Comparison of ENCODE assay signal across 19 cellular contexts in the genomic region with DNA sequence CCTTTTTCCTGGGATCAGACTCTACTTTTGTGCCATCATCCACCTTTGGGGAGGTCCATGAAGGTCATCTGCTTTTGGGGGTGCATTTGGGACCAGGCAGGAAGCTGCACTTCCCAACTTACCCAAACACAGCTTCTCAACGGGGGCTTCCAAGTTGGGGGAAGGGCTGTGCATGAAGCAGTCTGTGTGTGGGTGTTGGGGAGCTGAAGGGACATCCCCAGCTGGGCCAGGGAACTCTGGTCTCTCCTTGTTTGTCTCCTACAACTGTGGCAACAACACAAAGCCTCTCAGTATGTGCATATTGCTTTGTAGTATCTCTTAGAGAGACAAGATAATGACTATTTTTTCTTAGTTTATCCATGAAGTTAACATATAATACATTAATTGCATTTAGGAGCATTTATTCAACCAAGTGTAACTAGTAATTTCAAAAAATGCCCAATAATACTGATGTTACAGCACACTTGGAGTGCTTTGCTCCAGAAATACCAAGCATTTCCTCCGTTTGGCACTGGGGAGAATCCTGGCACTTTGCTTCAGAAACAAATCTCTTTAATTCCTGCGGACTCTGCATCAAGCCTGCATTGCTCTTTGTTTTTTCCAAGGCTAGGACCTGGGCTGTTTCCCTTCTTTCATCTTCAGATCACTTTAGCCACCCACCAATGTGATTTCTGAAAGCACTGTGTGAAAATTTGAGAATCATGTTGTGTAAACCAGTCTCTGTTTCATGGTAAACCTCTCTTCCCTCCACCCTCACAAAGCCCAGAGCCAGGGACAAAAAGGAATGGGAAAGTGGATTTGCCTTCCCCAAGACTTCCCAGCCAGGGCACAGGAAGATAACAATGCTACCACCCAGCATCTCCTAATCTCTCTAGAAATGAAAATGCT.
DNase-seq lines count a peak whose midpoint lies in the region; ATAC-seq and TF ChIP-seq lines count a peak whose summit lies in the region.
"Had no signal": no experiment of that assay in that cellular context is flagged by ENCODE, and none has a peak within 500 bp of the region (broad histone marks: within the 10 kb centered on the region; RNA-seq: fewer than 3 reads in every experiment).

No MANE protein-coding gene starts in this region.

- H3K36me3 ChIP-seq in OCI-LY3 (replicated peaks; ENCODE audit: low read depth, low read length) (no peaks in the 10 kb centered on the region), smooth muscle cell (ENCODE audit: low read depth) (no peaks in the 10 kb centered on the region)
- H3K36me3 ChIP-seq: left lung, uterus had no signal

- peak overlapping the region; percentile 34 for H3K27ac Mint-ChIP-seq in activated CD4-positive, alpha-beta T cell treated with anti-CD3 and anti-CD28 coated beads, Interleukin-2, amount 10 ng/mL, durations not matched to agents 24 days and 14 days
- peak overlapping the region; percentile 17 for H3K27ac Mint-ChIP-seq in glutamatergic neuron (ENCODE audit: unreplicated experiment)
- no peak overlapping the region for H3K27ac Mint-ChIP-seq in activated CD8-positive, alpha-beta memory T cell treated with anti-CD3 and anti-CD28 coated beads, Interleukin-2, amount 10 ng/mL, durations not matched to agents 7 days and 5 days
- H3K27ac Mint-ChIP-seq: naive thymus-derived CD8-positive, alpha-beta T cell had no signal

- H3F3A ChIP-seq in smooth muscle cell (ENCODE audit: low read depth) = peaks cover 7% of the 10 kb centered on the region

- H3K4me3 Mint-ChIP-seq in activated CD4-positive, alpha-beta T cell treated with anti-CD3 and anti-CD28 coated beads, Interleukin-2, amount 10 ng/mL, durations not matched to agents 24 days and 14 days = no peak overlapping the region
- no peak overlapping the region for H3K4me3 Mint-ChIP-seq in glutamatergic neuron (ENCODE audit: unreplicated experiment)
- no peak overlapping the region for H3K4me3 Mint-ChIP-seq in activated CD8-positive, alpha-beta memory T cell treated with anti-CD3 and anti-CD28 coated beads, Interleukin-2, amount 10 ng/mL, durations not matched to agents 7 days and 5 days
- H3K4me3 Mint-ChIP-seq: central memory CD8-positive, alpha-beta T cell; naive thymus-derived CD8-positive, alpha-beta T cell had no signal

- H3K4me2 ChIP-seq in OCI-LY3 (ENCODE audit: low read length) = peak overlapping the region; percentile 74
- peak overlapping the region; percentile 31 for H3K4me2 ChIP-seq in smooth muscle cell

- no peak for DNase-seq in activated CD4-positive, alpha-beta T cell treated with anti-CD3 and anti-CD28 coated beads, Interleukin-2, amount 10 ng/mL, durations not matched to agents 24 days and 14 days
- no peak for DNase-seq in activated CD4-positive, alpha-beta T cell treated with anti-CD3 and anti-CD28 coated beads, Interleukin-2, amount 50 U/mL, for 48 hours
- DNase-seq in glutamatergic neuron = no peak
- DNase-seq in smooth muscle cell (lab: John Stamatoyannopoulos, UW; ENCODE audit: unreplicated experiment) = no peak
- DNase-seq in AG08396 (ENCODE audit: low spot score) = no peak
- DNase-seq in RPMI8226 = no peak
- no peak for DNase-seq in activated CD8-positive, alpha-beta memory T cell treated with anti-CD3 and anti-CD28 coated beads, Interleukin-2, amount 10 ng/mL, durations not matched to agents 7 days and 5 days
- DNase-seq: ACHN; activated CD8-positive, alpha-beta memory T cell treated with anti-CD3 and anti-CD28 coated beads, Interleukin-2, amount 50 U/mL, for 4 hours; left lung; naive thymus-derived CD8-positive, alpha-beta T cell; NCI-H1417 treated with DMSO at 0.1 percent for 48 hours; OCI-M1; stimulated activated CD4-positive, alpha-beta T cell treated with anti-CD3 and anti-CD28 coated beads, Interleukin-1b, Interleukin-23, amount 100 ng/mL, for 48 hours; uterus had no signal

- no peaks in the 10 kb centered on the region for H3K27me3 Mint-ChIP-seq in activated CD4-positive, alpha-beta T cell treated with anti-CD3 and anti-CD28 coated beads, Interleukin-2, amount 10 ng/mL, durations not matched to agents 24 days and 14 days
- peaks cover 6% of the 10 kb centered on the region for H3K27me3 Mint-ChIP-seq in glutamatergic neuron (ENCODE audit: unreplicated experiment)
- peaks cover 13% of the 10 kb centered on the region for H3K27me3 Mint-ChIP-seq in activated CD8-positive, alpha-beta memory T cell treated with anti-CD3 and anti-CD28 coated beads, Interleukin-2, amount 10 ng/mL, durations not matched to agents 7 days and 5 days

- H3K36me3 Mint-ChIP-seq in activated CD4-positive, alpha-beta T cell treated with anti-CD3 and anti-CD28 coated beads, Interleukin-2, amount 10 ng/mL, durations not matched to agents 24 days and 14 days (ENCODE audit: low read depth) = no peaks in the 10 kb centered on the region
- H3K36me3 Mint-ChIP-seq in glutamatergic neuron (ENCODE audit: unreplicated experiment) = peaks cover 6% of the 10 kb centered on the region
- no peaks in the 10 kb centered on the region for H3K36me3 Mint-ChIP-seq in activated CD8-positive, alpha-beta memory T cell treated with anti-CD3 and anti-CD28 coated beads, Interleukin-2, amount 10 ng/mL, durations not matched to agents 7 days and 5 days

- H3K4me1 Mint-ChIP-seq in activated CD4-positive, alpha-beta T cell treated with anti-CD3 and anti-CD28 coated beads, Interleukin-2, amount 10 ng/mL, durations not matched to agents 24 days and 14 days = peaks cover 5% of the 10 kb centered on the region
- peaks cover 8% of the 10 kb centered on the region for H3K4me1 Mint-ChIP-seq in glutamatergic neuron (ENCODE audit: low read depth, unreplicated experiment)
- peaks cover 5% of the 10 kb centered on the region for H3K4me1 Mint-ChIP-seq in activated CD8-positive, alpha-beta memory T cell treated with anti-CD3 and anti-CD28 coated beads, Interleukin-2, amount 10 ng/mL, durations not matched to agents 7 days and 5 days
- H3K4me1 Mint-ChIP-seq: central memory CD8-positive, alpha-beta T cell; naive thymus-derived CD8-positive, alpha-beta T cell had no signal

- H3K9ac ChIP-seq in OCI-LY3 (ENCODE audit: low read length) (no peak overlapping the region; the same call in 1 of the 2 replicates), smooth muscle cell (ENCODE audit: low read depth) (no peak overlapping the region)

- WGBS in smooth muscle cell (ENCODE audit: low lambda C conversion rate) = 48% methylated on average over 3 of the region's 3 CpGs

- H3K9me3 ChIP-seq in OCI-LY3 (ENCODE audit: insufficient read depth, low read length) (no peaks in the 10 kb centered on the region), smooth muscle cell (replicated peaks; ENCODE audit: low read depth) (no peaks in the 10 kb centered on the region)
- H3K9me3 ChIP-seq: uterus had no signal

- CTCF ChIA-PET in activated CD8-positive, alpha-beta memory T cell treated with anti-CD3 and anti-CD28 coated beads, Interleukin-2, amount 10 ng/mL, durations not matched to agents 7 days and 5 days (lab: Charles Lee) = no interaction called here

- no peak for TF ChIP-seq CTCF in OCI-LY3 (IDR thresholded peaks at IDR 0.05; ENCODE audit: low read depth, low read length)
- TF ChIP-seq CTCF in glutamatergic neuron (IDR thresholded peaks at IDR 0.05; ENCODE audit: partially characterized antibody, unreplicated experiment) = no peak
- TF ChIP-seq CTCF in smooth muscle cell (IDR thresholded peaks at IDR 0.05; ENCODE audit: borderline replicate concordance, insufficient read depth, poor library complexity, severe bottlenecking) = no peak

- H3K4me1 ChIP-seq in OCI-LY3 (ENCODE audit: low read length) = peaks cover 50% of the 10 kb centered on the region
- H3K4me1 ChIP-seq in smooth muscle cell (ENCODE audit: low read depth) = peaks cover 21% of the 10 kb centered on the region
- H3K4me1 ChIP-seq: left lung, uterus had no signal

- H3K27me3 ChIP-seq in OCI-LY3 (ENCODE audit: low read depth, low read length) = no peaks in the 10 kb centered on the region
- no peaks in the 10 kb centered on the region for H3K27me3 ChIP-seq in smooth muscle cell (ENCODE audit: low read depth)
- H3K27me3 ChIP-seq: left lung, uterus had no signal

- no peak for ATAC-seq in activated CD8-positive, alpha-beta memory T cell treated with anti-CD3 and anti-CD28 coated beads, Interleukin-2, amount 10 ng/mL, durations not matched to agents 7 days and 5 days
- ATAC-seq: K562; left lung; naive thymus-derived CD8-positive, alpha-beta T cell had no signal

- peak overlapping the region; percentile 4; the same call in 1 of the 2 replicates for H3K4me3 ChIP-seq in OCI-LY3 (ENCODE audit: low read length)
- no peak overlapping the region for H3K4me3 ChIP-seq in smooth muscle cell
- H3K4me3 ChIP-seq: K562, left lung, uterus had no signal

- intact Hi-C loops in activated CD4-positive, alpha-beta T cell treated with anti-CD3 and anti-CD28 coated beads, Interleukin-2, amount 10 ng/mL, durations not matched to agents 24 days and 14 days (cut with micrococcal nuclease) = no loop called here

- peaks cover 6% of the 10 kb centered on the region for H3K9me3 Mint-ChIP-seq in activated CD4-positive, alpha-beta T cell treated with anti-CD3 and anti-CD28 coated beads, Interleukin-2, amount 10 ng/mL, durations not matched to agents 24 days and 14 days
- peaks cover 3% of the 10 kb centered on the region for H3K9me3 Mint-ChIP-seq in glutamatergic neuron (ENCODE audit: unreplicated experiment)
- peaks cover 2% of the 10 kb centered on the region for H3K9me3 Mint-ChIP-seq in activated CD8-positive, alpha-beta memory T cell treated with anti-CD3 and anti-CD28 coated beads, Interleukin-2, amount 10 ng/mL, durations not matched to agents 7 days and 5 days (ENCODE audit: low read depth)
- H3K9me3 Mint-ChIP-seq: central memory CD8-positive, alpha-beta T cell had no signal

- H3K79me2 ChIP-seq in OCI-LY3 (ENCODE audit: low read length) (no peaks in the 10 kb centered on the region), smooth muscle cell (ENCODE audit: low read depth) (no peaks in the 10 kb centered on the region)

- H3K27ac ChIP-seq in OCI-LY3 (ENCODE audit: low read length) = peak overlapping the region; percentile 38
- peak overlapping the region; percentile 36 for H3K27ac ChIP-seq in smooth muscle cell (ENCODE audit: low read depth)
- H3K27ac ChIP-seq: left lung, uterus, VCaP had no signal

- no peaks in the 10 kb centered on the region for H4K20me1 ChIP-seq in OCI-LY3 (ENCODE audit: insufficient read depth, low read length)
- no peaks in the 10 kb centered on the region for H4K20me1 ChIP-seq in smooth muscle cell (ENCODE audit: low read depth)

- 0 out of 2 replicates have a peak overlapping the region, but pooled peaks have one; percentile 29 for H2AFZ ChIP-seq in OCI-LY3 (ENCODE audit: low read depth, low read length)
- H2AFZ ChIP-seq in smooth muscle cell (ENCODE audit: low read depth) = no peak overlapping the region
